22 cellular contexts compared by ENCODE assay signal in the genomic region with DNA sequence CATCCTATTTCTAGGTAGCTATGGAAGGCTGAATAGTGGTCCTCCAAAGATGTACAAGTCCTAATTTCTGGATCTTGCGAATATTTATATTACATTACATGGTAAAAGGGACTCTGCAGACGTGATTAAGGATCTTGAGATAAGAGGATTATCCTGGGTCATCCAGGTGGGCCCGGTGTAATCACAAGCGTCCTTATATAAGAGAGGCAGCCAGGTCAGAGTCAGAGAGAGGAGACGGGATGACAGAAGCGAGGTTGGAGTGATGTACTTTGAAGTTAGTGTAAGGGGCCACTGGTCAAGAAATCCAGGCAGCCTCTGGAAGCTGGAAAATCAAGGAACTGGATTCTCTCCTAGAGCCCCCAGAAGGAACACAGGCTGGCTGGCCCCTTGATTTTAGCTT.
"Had no signal": no experiment of that assay in that cellular context is flagged by ENCODE, and none has a peak within 500 bp of the region (broad histone marks: within the 10 kb centered on the region; RNA-seq: fewer than 3 reads in every experiment).

No MANE protein-coding gene starts in this region.

- H3K36me3 ChIP-seq: gastrocnemius medialis, left ventricle myocardium inferior, lower lobe of right lung, tibial nerve, upper lobe of right lung, vagina had no signal

- H3K4me1 ChIP-seq: left ventricle myocardium inferior, lower lobe of right lung, psoas muscle, testis, upper lobe of right lung, vagina had no signal

- H3K9me3 ChIP-seq: gastrocnemius medialis, lower lobe of right lung, psoas muscle, testis, upper lobe of right lung, vagina had no signal

- DNase-seq: cortex of kidney; dorsolateral prefrontal cortex; effector CD8-positive, alpha-beta T cell; glutamatergic neuron; immature natural killer cell; left cardiac atrium; left ventricle myocardium inferior; lower lobe of right lung; nephron progenitor cell; psoas muscle; retina; stimulated activated CD4-positive, alpha-beta T cell treated with anti-CD3 and anti-CD28 coated beads, Interleukin-2, amount 100 ng/mL, for 24 hours; stimulated activated CD4-positive, alpha-beta T cell treated with anti-CD3 and anti-CD28 coated beads, Interleukin-4, amount 100 ng/mL, for 4 hours; stimulated activated naive B cell treated with anti-CD40 and anti-IgM and Interleukin-4, amounts not matched to agents 10 μg/mL and 1 μg/mL and 100 μg/mL, for 72 hours; stimulated activated naive CD8-positive, alpha-beta T cell treated with anti-CD3 and anti-CD28 coated beads, Interleukin-15, amount 100 ng/mL, for 72 hours; testis; upper lobe of right lung had no signal

- H3K27ac ChIP-seq: dorsolateral prefrontal cortex, left ventricle myocardium inferior, lower lobe of right lung, psoas muscle, skin epidermis, testis, tibial nerve, upper lobe of right lung, vagina had no signal

- H3K27me3 ChIP-seq: gastrocnemius medialis, testis, tibial nerve, vagina had no signal

- ATAC-seq: left cardiac atrium; lower lobe of right lung; sciatic nerve; stimulated activated naive CD8-positive, alpha-beta T cell treated with anti-CD3 and anti-CD28 coated beads, Interleukin-15, amount 100 ng/mL, for 72 hours; upper lobe of right lung had no signal

- H3K4me3 ChIP-seq: dorsolateral prefrontal cortex, gastrocnemius medialis, left ventricle myocardium inferior, lower lobe of right lung, psoas muscle, skin epidermis, testis, tibial nerve, upper lobe of right lung, vagina had no signal
